In genomic region chr11:94678901-94679300, GRCh38 we compare ENCODE assay signal across 15 cellular contexts.
"Had no signal": no experiment of that assay in that cellular context is flagged by ENCODE, and none has a peak within 500 bp of the region (broad histone marks: within the 10 kb centered on the region; RNA-seq: fewer than 3 reads in every experiment).

No MANE protein-coding gene starts in this region.

- H3K4me3 ChIP-seq: lung, thoracic aorta had no signal

- H3K36me3 ChIP-seq: neutrophil, thoracic aorta had no signal

- H3K9me3 ChIP-seq: neutrophil, thoracic aorta had no signal

- FAIRE-seq: urothelium cell line had no signal

- H3K27ac ChIP-seq: neutrophil, thoracic aorta had no signal

- DNase-seq: effector memory CD8-positive, alpha-beta T cell; erythroblast; left colon; left ventricle myocardium superior; naive thymus-derived CD4-positive, alpha-beta T cell; posterior cingulate gyrus; stimulated activated CD4-positive, alpha-beta T cell treated with anti-CD3 and anti-CD28 coated beads, Interleukin-2, amount 100 ng/mL, for 24 hours; stimulated activated CD4-positive, alpha-beta T cell treated with anti-CD3 and anti-CD28 coated beads, Interleukin-4, amount 100 ng/mL, for 4 hours; stimulated activated naive B cell treated with anti-CD40 and anti-IgM and Interleukin-4, amounts not matched to agents 10 μg/mL and 1 μg/mL and 100 μg/mL, for 72 hours; stimulated activated naive CD8-positive, alpha-beta T cell treated with anti-CD3 and anti-CD28 coated beads, Interleukin-15, amount 100 ng/mL, for 72 hours had no signal

- ATAC-seq: effector memory CD8-positive, alpha-beta T cell; left colon; left ventricle myocardium superior; naive thymus-derived CD4-positive, alpha-beta T cell; sciatic nerve; stimulated activated naive B cell treated with anti-CD40 and anti-IgM and Interleukin-4, amounts not matched to agents 10 μg/mL and 1 μg/mL and 100 μg/mL, for 72 hours; stimulated activated naive CD8-positive, alpha-beta T cell treated with anti-CD3 and anti-CD28 coated beads, Interleukin-15, amount 100 ng/mL, for 72 hours had no signal

- H3K27me3 ChIP-seq: neutrophil had no signal
